In genomic region chr12:12891646-12892355, GRCh38 we compare ENCODE assay signal across 8 cellular contexts. TPM values are rescaled to one million over a fixed set of nuclear protein-coding genes. Genes with fewer than 3 reads are reported as not detected.
DNase-seq lines count a peak whose midpoint lies in the region; ATAC-seq and TF ChIP-seq lines count a peak whose summit lies in the region.

No MANE protein-coding gene starts in this region.

- BruUV-seq in PC-3 (replicated peaks; lab: Mats Ljungman, UMichigan), result TSS peak; percentile 44
- BruUV-seq in OCI-LY7 (replicated peaks; lab: Mats Ljungman, UMichigan), result no TSS peak

- POLR2A ChIA-PET in PC-3 (lab: Charles Lee; ENCODE audit: unreplicated experiment) (interaction anchor here (0.6 to 2.3 kb wide), 13 partner anchors 15 to 332 kb away, joined by 3 to 33 read pairs (median 5); no protein-coding TSS in a partner anchor), OCI-LY7 (lab: Charles Lee) (interaction anchor here (1.1 kb wide), 1 partner anchor 13 kb away, joined by 3 read pairs; no protein-coding TSS in a partner anchor)

- peaks cover 81% of the 10 kb centered on the region for H3K79me2 ChIP-seq in PC-3 (ENCODE audit: low read length)
- H3K79me2 ChIP-seq in neural cell (replicated peaks; ENCODE audit: insufficient read depth, low read length), result no peaks in the 10 kb centered on the region
- H3K79me2 ChIP-seq in OCI-LY7 (ENCODE audit: insufficient read depth, low read depth, low read length), result no peaks in the 10 kb centered on the region

- H3K4me3 ChIP-seq in AG09309 (ENCODE audit: control insufficient read depth, low read depth, low read length) (peak overlapping the region; percentile 52), PC-3 (ENCODE audit: low read length) (peak overlapping the region; percentile 97), endocrine pancreas (ENCODE audit: control insufficient read depth, insufficient read depth, low read length) (peak overlapping the region; percentile 14), neural cell (ENCODE audit: low read length) (peak overlapping the region; percentile 62), OCI-LY7 (ENCODE audit: low read depth, low read length, poor library complexity, severe bottlenecking) (no peak overlapping the region)

- H3K4me1 ChIP-seq in PC-3 (ENCODE audit: insufficient read depth, low read length), result peaks cover 55% of the 10 kb centered on the region
- H3K4me1 ChIP-seq in endocrine pancreas (ENCODE audit: control insufficient read depth, insufficient read depth, low read length), result no peaks in the 10 kb centered on the region
- H3K4me1 ChIP-seq in OCI-LY7 (ENCODE audit: insufficient read depth, low read length, poor library complexity, severe bottlenecking), result no peaks in the 10 kb centered on the region

- no peak overlapping the region for H2AFZ ChIP-seq in PC-3 (ENCODE audit: low read length)
- no peak overlapping the region for H2AFZ ChIP-seq in neural cell (ENCODE audit: low read depth, low read length)
- no peak overlapping the region for H2AFZ ChIP-seq in OCI-LY7 (ENCODE audit: low read length)

- H3K9ac ChIP-seq in PC-3 (ENCODE audit: low read length) (peak overlapping the region; percentile 98), endocrine pancreas (ENCODE audit: control insufficient read depth, insufficient read depth, low read length) (no peak overlapping the region), neural cell (ENCODE audit: low read length) (no peak overlapping the region)

- H3K27me3 ChIP-seq in PC-3 (ENCODE audit: low read length) (no peaks in the 10 kb centered on the region), endocrine pancreas (ENCODE audit: control insufficient read depth, insufficient read depth, low read length) (no peaks in the 10 kb centered on the region), neural cell (ENCODE audit: insufficient read depth, low read depth, low read length) (peaks cover 22% of the 10 kb centered on the region)

- ATAC-seq in PC-3, result no peak

- no peak for TF ChIP-seq CTCF in AG09309 (IDR thresholded peaks at IDR 0.05; ENCODE audit: control insufficient read depth, insufficient read depth, low read depth, low read length, missing control alignments)
- TF ChIP-seq CTCF in PC-3 (conservative IDR thresholded peaks at IDR 0.05; ENCODE audit: low read depth, low read length), result no peak
- no peak for TF ChIP-seq CTCF in neural cell (IDR thresholded peaks at IDR 0.05; ENCODE audit: poor library complexity, severe bottlenecking)
- no peak for TF ChIP-seq CTCF in OCI-LY7 (conservative IDR thresholded peaks at IDR 0.05; ENCODE audit: low read length)

- H3K36me3 ChIP-seq in PC-3 (ENCODE audit: low read depth, low read length) (peaks cover 36% of the 10 kb centered on the region), endocrine pancreas (ENCODE audit: control insufficient read depth, insufficient read depth, low read length) (no peaks in the 10 kb centered on the region), neural cell (ENCODE audit: insufficient read depth, low read length) (no peaks in the 10 kb centered on the region), OCI-LY7 (ENCODE audit: insufficient read depth, low read length) (no peaks in the 10 kb centered on the region)

- H3K9me3 ChIP-seq in PC-3 (ENCODE audit: low read length) (no peaks in the 10 kb centered on the region), endocrine pancreas (ENCODE audit: control insufficient read depth, low read length) (no peaks in the 10 kb centered on the region), neural cell (ENCODE audit: low read length) (no peaks in the 10 kb centered on the region), OCI-LY7 (ENCODE audit: low read length) (no peaks in the 10 kb centered on the region)

- H3K4me2 ChIP-seq in PC-3 (ENCODE audit: low read length) (peak overlapping the region; percentile 93), neural cell (ENCODE audit: low read length) (no peak overlapping the region), OCI-LY7 (ENCODE audit: low read length) (no peak overlapping the region)

- DNase-seq in AG09309 (ENCODE audit: low read depth) (no peak), PC-3 (no peak), NCI-H526 (lab: John Stamatoyannopoulos, UW) (no peak), NCI-H1694 treated with DMSO at 0.1 percent for 48 hours (lab: John Stamatoyannopoulos, UW) (no peak), DMS79 (lab: John Stamatoyannopoulos, UW) (no peak), OCI-LY7 (ENCODE audit: low spot score) (no peak)

- TF ChIP-seq RAD21 in neural cell (conservative IDR thresholded peaks at IDR 0.05), result no peak

- H4K20me1 ChIP-seq in PC-3 (ENCODE audit: low read length), result peaks cover 48% of the 10 kb centered on the region
- no peaks in the 10 kb centered on the region for H4K20me1 ChIP-seq in neural cell (ENCODE audit: insufficient read depth)
- no peaks in the 10 kb centered on the region for H4K20me1 ChIP-seq in OCI-LY7 (ENCODE audit: insufficient read depth, low read length)

- H3F3A ChIP-seq in PC-3 (ENCODE audit: low read length, unreplicated experiment), result peaks cover 7% of the 10 kb centered on the region
- H3F3A ChIP-seq in neural cell (ENCODE audit: insufficient read depth, low read length, poor library complexity, severe bottlenecking), result no peaks in the 10 kb centered on the region

- no peak for TF ChIP-seq EP300 in neural cell (conservative IDR thresholded peaks at IDR 0.05; ENCODE audit: poor library complexity, severe bottlenecking)

- peak overlapping the region; percentile 99 for H3K27ac ChIP-seq in PC-3 (ENCODE audit: low read length)
- no peak overlapping the region for H3K27ac ChIP-seq in neural cell (ENCODE audit: low read length)
- no peak overlapping the region for H3K27ac ChIP-seq in OCI-LY7 (ENCODE audit: low read depth, low read length, poor library complexity, severe bottlenecking)

- CTCF ChIA-PET in PC-3 (lab: Charles Lee) (interaction anchor here (0.5 to 2.4 kb wide), 3 partner anchors 19 to 116 kb away, joined by 3 to 18 read pairs (median 3); no protein-coding TSS in a partner anchor), OCI-LY7 (lab: Charles Lee; ENCODE audit: unreplicated experiment) (no interaction called here)

- intact Hi-C loops in PC-3 (cut with micrococcal nuclease) (loop anchor here (1.0 to 2.0 kb wide), 2 partner anchors 56 to 103 kb away; no protein-coding TSS in a partner anchor), OCI-LY7 (cut with micrococcal nuclease; ENCODE audit: unreplicated experiment) (no loop called here)

- H3K9me2 ChIP-seq in PC-3 (replicated peaks; ENCODE audit: low read length) (no peaks in the 10 kb centered on the region), neural cell (ENCODE audit: insufficient read depth, low read length) (no peaks in the 10 kb centered on the region), OCI-LY7 (ENCODE audit: insufficient read depth, low read length) (no peaks in the 10 kb centered on the region)

TF ChIP-seq in neural cell, 6 proteins besides CTCF, POLR2A, EP300 and RAD21:
- TF ChIP-seq TAF1 (IDR thresholded peaks at IDR 0.05; ENCODE audit: low read depth) (no peak), EZH2 (IDR thresholded peaks at IDR 0.05; ENCODE audit: borderline replicate concordance, insufficient read depth, low read length, poor library complexity, severe bottlenecking) (no peak), REST (IDR thresholded peaks at IDR 0.05; ENCODE audit: borderline replicate concordance) (no peak), POLR2AphosphoS5 (IDR thresholded peaks at IDR 0.05) (no peak), MXI1 (conservative IDR thresholded peaks at IDR 0.05; ENCODE audit: poor library complexity, severe bottlenecking) (no peak), SMC3 (conservative IDR thresholded peaks at IDR 0.05; ENCODE audit: poor library complexity) (no peak)
TF ChIP-seq in neural cell: peak in this region for 0.

RNA-seq across cellular contexts. Expression of gene GPRC5A, which starts 0.4 kb away (rescaled TPM):
- total RNA-seq in PC-3 (2014; rRNA removed) (140 and 144 TPM in 2 replicates), OCI-LY7 (2022) (0.25 TPM in 1 of 2 replicates, not detected in the other)
- polyA plus RNA-seq in neural cell, result 0.09 TPM in 1 of 2 replicates, not detected in the other
- not detected in 2 replicates for polyA minus RNA-seq in neural cell
- total RNA-seq in OCI-LY7 (2014; rRNA removed; shearing (Covaris generic)), result not detected in 2 replicates

Comparison
In these comparisons a context has a peak if more than half of its experiments do, and no peak if none do; other contexts are left out.
1. RNA of gene GPRC5A, which starts 0.4 kb away (total RNA-seq): 140 to 144 TPM in PC-3; 0.25 TPM in OCI-LY7; every median in the first group is over 100 times any median in the second.